In the genomic region with DNA sequence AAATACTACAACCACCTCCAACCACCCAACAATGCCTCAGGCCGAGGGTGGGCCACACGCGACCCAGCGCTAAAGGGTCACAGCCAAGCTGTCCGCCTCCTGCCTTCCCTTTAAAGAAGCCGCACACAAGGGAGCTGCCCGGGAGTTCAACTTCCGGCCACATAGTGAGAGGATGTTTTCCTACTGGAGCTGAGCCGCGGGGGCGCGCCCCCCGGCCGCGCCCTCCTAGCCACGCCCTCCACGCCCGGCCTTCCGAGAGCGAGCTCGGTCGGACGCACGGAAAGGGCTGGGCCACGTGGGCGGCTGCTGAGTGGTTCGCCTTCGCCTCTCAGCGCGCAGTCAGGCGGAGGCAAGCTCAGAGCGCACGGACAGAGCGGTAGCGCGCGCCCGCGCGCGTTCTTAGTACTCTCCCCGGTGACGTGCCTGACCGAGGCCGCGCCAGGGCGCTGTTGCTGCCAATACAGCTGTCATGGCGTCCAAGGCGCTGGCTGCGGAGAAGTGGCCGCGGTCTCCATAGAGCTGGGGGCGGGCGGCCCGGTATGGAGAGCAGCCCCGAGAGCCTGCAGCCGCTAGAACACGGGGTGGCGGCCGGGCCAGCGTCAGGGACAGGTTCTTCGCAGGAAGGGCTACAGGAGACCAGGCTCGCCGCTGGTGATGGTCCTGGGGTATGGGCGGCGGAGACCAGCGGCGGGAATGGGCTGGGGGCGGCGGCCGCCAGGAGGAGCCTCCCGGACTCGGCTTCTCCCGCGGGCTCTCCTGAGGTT, we compare ENCODE assay signal across 8 cellular contexts. TPM values are rescaled to one million over a fixed set of nuclear protein-coding genes. Genes with fewer than 3 reads are reported as not detected.
DNase-seq lines count a peak whose midpoint lies in the region; ATAC-seq and TF ChIP-seq lines count a peak whose summit lies in the region.

A gene with protein sequence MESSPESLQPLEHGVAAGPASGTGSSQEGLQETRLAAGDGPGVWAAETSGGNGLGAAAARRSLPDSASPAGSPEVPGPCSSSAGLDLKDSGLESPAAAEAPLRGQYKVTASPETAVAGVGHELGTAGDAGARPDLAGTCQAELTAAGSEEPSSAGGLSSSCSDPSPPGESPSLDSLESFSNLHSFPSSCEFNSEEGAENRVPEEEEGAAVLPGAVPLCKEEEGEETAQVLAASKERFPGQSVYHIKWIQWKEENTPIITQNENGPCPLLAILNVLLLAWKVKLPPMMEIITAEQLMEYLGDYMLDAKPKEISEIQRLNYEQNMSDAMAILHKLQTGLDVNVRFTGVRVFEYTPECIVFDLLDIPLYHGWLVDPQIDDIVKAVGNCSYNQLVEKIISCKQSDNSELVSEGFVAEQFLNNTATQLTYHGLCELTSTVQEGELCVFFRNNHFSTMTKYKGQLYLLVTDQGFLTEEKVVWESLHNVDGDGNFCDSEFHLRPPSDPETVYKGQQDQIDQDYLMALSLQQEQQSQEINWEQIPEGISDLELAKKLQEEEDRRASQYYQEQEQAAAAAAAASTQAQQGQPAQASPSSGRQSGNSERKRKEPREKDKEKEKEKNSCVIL (plus strand): TSS at position 446 of the 764 bp plus-strand sequence. CDS start 94 bp downstream, at position 540.

- POLR2A ChIA-PET in activated naive CD8-positive, alpha-beta T cell treated with anti-CD3 and anti-CD28 coated beads, Interleukin-2, amount 10 ng/mL, durations not matched to agents 7 days and 5 days (lab: Charles Lee): interaction anchor here (0.5 to 2.8 kb wide), 21 partner anchors 10 to 886 kb away, joined by 3 to 47 read pairs (median 4); a partner anchor contains a TSS

- H2AFZ ChIP-seq in SU-DHL-6 (ENCODE audit: low read depth, low read length, severe bottlenecking): peak within 1 kb of the TSS; percentile 85

- peaks cover 13% of the 10 kb centered on the region for H3K4me1 Mint-ChIP-seq in activated naive CD8-positive, alpha-beta T cell treated with anti-CD3 and anti-CD28 coated beads, Interleukin-2, amount 10 ng/mL, durations not matched to agents 7 days and 5 days
- H3K4me1 Mint-ChIP-seq in osteocyte (ENCODE audit: unreplicated experiment): peaks cover 9% of the 10 kb centered on the region

- intact Hi-C loops in head of caudate nucleus (cut with DNase I): loop anchor here (1.0 to 2.0 kb wide), 2 partner anchors 22 to 162 kb away; a partner anchor contains a TSS

- WGBS in thymus: under 1% methylated on average over 75 of the region's 75 CpGs

- peak; percentile 47; the same call in 2 of the 3 replicates for TF ChIP-seq CTCF in GM12872 (IDR thresholded peaks at IDR 0.05; ENCODE audit: insufficient read depth, low read depth, low read length)
- TF ChIP-seq CTCF in SU-DHL-6 (IDR thresholded peaks at IDR 0.05; ENCODE audit: insufficient read depth, low read length, poor library complexity, severe bottlenecking): no peak
- TF ChIP-seq CTCF in osteocyte (IDR thresholded peaks at IDR 0.05): peak; percentile 51

- no peaks in the 10 kb centered on the region for H3K9me2 ChIP-seq in SU-DHL-6 (replicated peaks; ENCODE audit: insufficient read depth, low read length)

- peaks cover 10% of the 10 kb centered on the region for H3K4me1 ChIP-seq in thymus (ENCODE audit: control insufficient read depth, insufficient read depth, low read length)

- peak within 1 kb of the TSS; percentile 69 for H3K4me2 ChIP-seq in SU-DHL-6 (ENCODE audit: low read depth, low read length, poor library complexity, severe bottlenecking)

- no peaks in the 10 kb centered on the region for H3K36me3 Mint-ChIP-seq in activated naive CD8-positive, alpha-beta T cell treated with anti-CD3 and anti-CD28 coated beads, Interleukin-2, amount 10 ng/mL, durations not matched to agents 7 days and 5 days
- no peaks in the 10 kb centered on the region for H3K36me3 Mint-ChIP-seq in osteocyte (ENCODE audit: unreplicated experiment)

- DNase-seq in NCI-H128 (lab: John Stamatoyannopoulos, UW; ENCODE audit: unreplicated experiment): peak; percentile 91
- DNase-seq in activated naive CD8-positive, alpha-beta T cell treated with anti-CD3 and anti-CD28 coated beads, Interleukin-2, amount 10 ng/mL, durations not matched to agents 7 days and 5 days: peak; percentile 93
- DNase-seq in head of caudate nucleus: peak; percentile 95 to 99 (median 98)
- DNase-seq in osteocyte (ENCODE audit: extremely low spot score, unreplicated experiment): peak; percentile 99

- H3K4me3 ChIP-seq in SU-DHL-6 (ENCODE audit: insufficient read depth, low read length, poor library complexity, severe bottlenecking) (peak within 1 kb of the TSS; percentile 70), thymus (ENCODE audit: low read length) (peak within 1 kb of the TSS; percentile 97)

- peak within 1 kb of the TSS; percentile 88 for H3K27ac Mint-ChIP-seq in activated naive CD8-positive, alpha-beta T cell treated with anti-CD3 and anti-CD28 coated beads, Interleukin-2, amount 10 ng/mL, durations not matched to agents 7 days and 5 days
- H3K27ac Mint-ChIP-seq in osteocyte (ENCODE audit: unreplicated experiment): peak within 1 kb of the TSS; percentile 97

- no peaks in the 10 kb centered on the region for H3K9me3 Mint-ChIP-seq in activated naive CD8-positive, alpha-beta T cell treated with anti-CD3 and anti-CD28 coated beads, Interleukin-2, amount 10 ng/mL, durations not matched to agents 7 days and 5 days
- no peaks in the 10 kb centered on the region for H3K9me3 Mint-ChIP-seq in osteocyte (ENCODE audit: unreplicated experiment)

- ATAC-seq in HG02678 (IDR thresholded peaks at IDR 0.05; ENCODE audit: unreplicated experiment): peak; percentile 94
- peak; percentile 99 for ATAC-seq in activated naive CD8-positive, alpha-beta T cell treated with anti-CD3 and anti-CD28 coated beads, Interleukin-2, amount 10 ng/mL, durations not matched to agents 7 days and 5 days (ENCODE audit: low read depth)

- H3K79me2 ChIP-seq in SU-DHL-6 (ENCODE audit: insufficient read depth, low read length): no peaks in the 10 kb centered on the region

- 0 out of 2 replicates have a peak, but pooled peaks cover 5% of the 10 kb centered on the region for H3F3A ChIP-seq in SU-DHL-6 (ENCODE audit: insufficient read depth)

- H3K27ac ChIP-seq in SU-DHL-6 (ENCODE audit: low read depth, low read length): peak within 1 kb of the TSS; percentile 19
- H3K27ac ChIP-seq in thymus (ENCODE audit: low read depth): peak within 1 kb of the TSS; percentile 99

- H4K20me1 ChIP-seq in SU-DHL-6 (ENCODE audit: low read depth, low read length): no peaks in the 10 kb centered on the region

- H3K4me3 Mint-ChIP-seq in activated naive CD8-positive, alpha-beta T cell treated with anti-CD3 and anti-CD28 coated beads, Interleukin-2, amount 10 ng/mL, durations not matched to agents 7 days and 5 days: no peak within 1 kb of the TSS
- H3K4me3 Mint-ChIP-seq in osteocyte (ENCODE audit: unreplicated experiment): no peak within 1 kb of the TSS

- H3K27me3 Mint-ChIP-seq in activated naive CD8-positive, alpha-beta T cell treated with anti-CD3 and anti-CD28 coated beads, Interleukin-2, amount 10 ng/mL, durations not matched to agents 7 days and 5 days: no peaks in the 10 kb centered on the region
- H3K27me3 Mint-ChIP-seq in osteocyte (ENCODE audit: unreplicated experiment): no peaks in the 10 kb centered on the region

- H3K27me3 ChIP-seq in SU-DHL-6 (ENCODE audit: low read length) (no peaks in the 10 kb centered on the region), thymus (ENCODE audit: control insufficient read depth, insufficient read depth) (no peaks in the 10 kb centered on the region)

- H3K9me3 ChIP-seq in SU-DHL-6 (ENCODE audit: insufficient read depth, low read length) (no peaks in the 10 kb centered on the region), thymus (ENCODE audit: control insufficient read depth) (no peaks in the 10 kb centered on the region)

- H3K9ac ChIP-seq in SU-DHL-6 (ENCODE audit: low read length): peak within 1 kb of the TSS; percentile 74

- H3K36me3 ChIP-seq in SU-DHL-6 (ENCODE audit: low read length) (no peaks in the 10 kb centered on the region), thymus (ENCODE audit: control insufficient read depth, insufficient read depth) (no peaks in the 10 kb centered on the region)

RNA-seq across cellular contexts. Expression of the gene that starts here (rescaled TPM):
- 10 to 100 TPM; 19.0 to 20.2 TPM for total RNA-seq in activated naive CD8-positive, alpha-beta T cell treated with anti-CD3 and anti-CD28 coated beads, Interleukin-2, amount 10 ng/mL, durations not matched to agents 7 days and 5 days
- total RNA-seq in osteocyte: 15.1 and 18.6 TPM in 2 replicates
- 8.9 TPM for polyA plus RNA-seq in thymus

Comparison
In these comparisons a context has a peak if more than half of its experiments do, and no peak if none do; other contexts are left out.
1. Peak in every context shown above with its lines: DNase-seq, ATAC-seq, H3K4me3 ChIP-seq and H3K27ac ChIP-seq.